ENCODE assay signal across 24 cellular contexts in genomic region chr5:126000533-126000932, GRCh38.
DNase-seq lines count a peak whose midpoint lies in the region; ATAC-seq and TF ChIP-seq lines count a peak whose summit lies in the region.
"Had no signal": no experiment of that assay in that cellular context is flagged by ENCODE, and none has a peak within 500 bp of the region (broad histone marks: within the 10 kb centered on the region; RNA-seq: fewer than 3 reads in every experiment).

No MANE protein-coding gene starts in this region.

- peaks cover 15% of the 10 kb centered on the region for H3K9me3 Mint-ChIP-seq in nephron
- H3K9me3 Mint-ChIP-seq: stimulated activated memory B cell treated with anti-CD40 and anti-IgM and Interleukin-4, amounts not matched to agents 10 μg/mL and 1 μg/mL and 100 μg/mL, for 72 hours had no signal

- H3K4me1 Mint-ChIP-seq in nephron, result peaks cover 44% of the 10 kb centered on the region
- H3K4me1 Mint-ChIP-seq: IgD-negative memory B cell; stimulated activated memory B cell treated with anti-CD40 and anti-IgM and Interleukin-4, amounts not matched to agents 10 μg/mL and 1 μg/mL and 100 μg/mL, for 72 hours had no signal

- peak; percentile 37 for DNase-seq in DMS153 (lab: John Stamatoyannopoulos, UW)
- peak; percentile 92 for DNase-seq in NCI-H1436 (lab: John Stamatoyannopoulos, UW)
- peak; percentile 72 for DNase-seq in NCI-H748 (lab: John Stamatoyannopoulos, UW; ENCODE audit: unreplicated experiment)
- DNase-seq in NCI-H510A treated with DMSO at 0.1 percent for 48 hours (lab: John Stamatoyannopoulos, UW), result no peak
- no peak for DNase-seq in NCI-H146 (lab: John Stamatoyannopoulos, UW)
- DNase-seq in RKO (ENCODE audit: low spot score), result no peak
- DNase-seq: activated T-cell treated with anti-CD3 and anti-CD28 coated beads for 4 hours; anterior cingulate cortex; cortex of kidney; effector memory CD8-positive, alpha-beta T cell; foreskin melanocyte; GM23248; left cardiac atrium; mammary epithelial cell; PC-3; right lobe of liver; stimulated activated CD4-positive, alpha-beta T cell treated with anti-CD3 and anti-CD28 coated beads, Interleukin-4, amount 100 ng/mL, for 4 hours; upper lobe of right lung had no signal

- H3K27me3 Mint-ChIP-seq in nephron (ENCODE audit: low read depth), result no peaks in the 10 kb centered on the region
- H3K27me3 Mint-ChIP-seq: effector memory CD8-positive, alpha-beta T cell; stimulated activated memory B cell treated with anti-CD40 and anti-IgM and Interleukin-4, amounts not matched to agents 10 μg/mL and 1 μg/mL and 100 μg/mL, for 72 hours had no signal

- no peak overlapping the region for H3K4me3 Mint-ChIP-seq in nephron
- H3K4me3 Mint-ChIP-seq: effector memory CD8-positive, alpha-beta T cell; IgD-negative memory B cell; stimulated activated memory B cell treated with anti-CD40 and anti-IgM and Interleukin-4, amounts not matched to agents 10 μg/mL and 1 μg/mL and 100 μg/mL, for 72 hours had no signal

- peaks cover 4% of the 10 kb centered on the region for H3K36me3 Mint-ChIP-seq in nephron (ENCODE audit: low read depth)
- H3K36me3 Mint-ChIP-seq: activated naive CD4-positive, alpha-beta T cell treated with anti-CD3 and anti-CD28 coated beads, Interleukin-2, amount 50 U/mL, for 72 hours; IgD-negative memory B cell; stimulated activated memory B cell treated with anti-CD40 and anti-IgM and Interleukin-4, amounts not matched to agents 10 μg/mL and 1 μg/mL and 100 μg/mL, for 72 hours had no signal

- peak overlapping the region in 2 of 3 experiments; percentile 13 to 58 for H3K27ac Mint-ChIP-seq in nephron
- H3K27ac Mint-ChIP-seq: activated naive CD4-positive, alpha-beta T cell treated with anti-CD3 and anti-CD28 coated beads, Interleukin-2, amount 50 U/mL, for 72 hours; effector memory CD8-positive, alpha-beta T cell; IgD-negative memory B cell; stimulated activated memory B cell treated with anti-CD40 and anti-IgM and Interleukin-4, amounts not matched to agents 10 μg/mL and 1 μg/mL and 100 μg/mL, for 72 hours had no signal

- ATAC-seq in GM21381 (IDR thresholded peaks at IDR 0.05; ENCODE audit: unreplicated experiment), result no peak
- ATAC-seq: activated naive CD4-positive, alpha-beta T cell treated with anti-CD3 and anti-CD28 coated beads, Interleukin-2, amount 50 U/mL, for 72 hours; effector memory CD8-positive, alpha-beta T cell; left cardiac atrium; PC-3; right lobe of liver; Right ventricle myocardium inferior; stimulated activated memory B cell treated with anti-CD40 and anti-IgM and Interleukin-4, amounts not matched to agents 10 μg/mL and 1 μg/mL and 100 μg/mL, for 72 hours; upper lobe of right lung had no signal

- TF ChIP-seq CTCF in nephron (IDR thresholded peaks at IDR 0.05; ENCODE audit: unreplicated experiment in 3 of 3), result no peak

Comparison
In these comparisons a context has a peak if more than half of its experiments do, and no peak if none do; other contexts are left out.
1. DNase-seq: peak in DMS153 (single experiment), NCI-H1436 (single experiment) and NCI-H748 (single experiment); none in NCI-H510A treated with DMSO at 0.1 percent for 48 hours (single experiment), NCI-H146 (single experiment) and RKO (single experiment).